ENCODE assay signal across 19 cellular contexts in genomic region chr1:27253611-27254010, GRCh38. TPM values are rescaled to one million over a fixed set of nuclear protein-coding genes. Genes with fewer than 3 reads are reported as not detected.
DNase-seq lines count a peak whose midpoint lies in the region; ATAC-seq, FAIRE-seq and TF ChIP-seq lines count a peak whose summit lies in the region.
"Had no signal": no experiment of that assay in that cellular context is flagged by ENCODE, and none has a peak within 500 bp of the region (broad histone marks: within the 10 kb centered on the region; RNA-seq: fewer than 3 reads in every experiment).

No MANE protein-coding gene starts in this region.

- H3K4me3 Mint-ChIP-seq in activated naive CD8-positive, alpha-beta T cell treated with anti-CD3 and anti-CD28 coated beads for 36 hours, result peak overlapping the region; percentile 78
- H3K4me3 Mint-ChIP-seq in stimulated activated naive CD8-positive, alpha-beta T cell treated with anti-CD3 and anti-CD28 coated beads, Interleukin-15, amount 100 ng/mL, for 72 hours, result peak overlapping the region; percentile 87 to 91

- H4K20me1 ChIP-seq in HepG2 (ENCODE audit: insufficient read depth, low read length), result no peaks in the 10 kb centered on the region

- H3K4me3 ChIP-seq in HepG2 (replicated peaks in 1 of 3; ENCODE audit: insufficient read depth in 1 of 3, low read depth in 2 of 3, low read length in 3 of 3) (no peak overlapping the region), right lobe of liver (no peak overlapping the region)
- H3K4me3 ChIP-seq: GM23248, testis had no signal

- TF ChIP-seq EP300 in HepG2 (IDR thresholded peaks at IDR 0.05; ENCODE audit: low read depth in 2 of 2, low read length in 2 of 2) (no peak), HepG2 (CRISPR knock-in tag; IDR thresholded peaks at IDR 0.05; ENCODE audit: borderline replicate concordance) (no peak)

- H3K27ac Mint-ChIP-seq in activated naive CD8-positive, alpha-beta T cell treated with anti-CD3 and anti-CD28 coated beads for 36 hours, result peak overlapping the region; percentile 97
- H3K27ac Mint-ChIP-seq in stimulated activated naive CD8-positive, alpha-beta T cell treated with anti-CD3 and anti-CD28 coated beads, Interleukin-15, amount 100 ng/mL, for 72 hours, result peak overlapping the region; percentile 98
- H3K27ac Mint-ChIP-seq: progenitor cell of endocrine pancreas had no signal

- H3K9me3 ChIP-seq in HepG2 (ENCODE audit: low read length) (no peaks in the 10 kb centered on the region), right lobe of liver (no peaks in the 10 kb centered on the region)
- H3K9me3 ChIP-seq: testis had no signal

- no TSS peak for BruUV-seq in HepG2 (replicated peaks; lab: Mats Ljungman, UMichigan)

- no peak overlapping the region for H3K27ac ChIP-seq in HepG2 (ENCODE audit: extremely low read length, insufficient read depth, low read length)
- H3K27ac ChIP-seq in right lobe of liver, result no peak overlapping the region
- H3K27ac ChIP-seq: epithelial cell of prostate, foreskin keratinocyte, GM23248, testis had no signal

- intact Hi-C loops in HepG2 (cut with micrococcal nuclease; ENCODE audit: unreplicated experiment) (no loop called here), right lobe of liver (cut with DNase I) (no loop called here)

- 74% methylated on average over 3 of the region's 3 CpGs for WGBS in HepG2 (ENCODE audit: low lambda C conversion rate)
- WGBS in right lobe of liver (ENCODE audit: insufficient coverage, low coverage, low lambda C conversion rate, missing lambda C conversion rate), result 60% methylated on average over 3 of the region's 3 CpGs

- no peak for FAIRE-seq in HepG2 (lab: Jason Lieb, UNC)
- FAIRE-seq: G401.6, small intestine had no signal

- peaks cover 10% of the 10 kb centered on the region for H3K36me3 Mint-ChIP-seq in activated naive CD8-positive, alpha-beta T cell treated with anti-CD3 and anti-CD28 coated beads for 36 hours

- TF ChIP-seq CTCF in HepG2 (CRISPR knock-in tag; IDR thresholded peaks at IDR 0.05) (no peak), right lobe of liver (IDR thresholded peaks at IDR 0.05) (no peak), GM20000 (IDR thresholded peaks at IDR 0.05; ENCODE audit: extremely low read depth, missing control alignments) (no peak)

- TF ChIP-seq POLR2A in HepG2 (IDR thresholded peaks at IDR 0.05; ENCODE audit: insufficient read depth in 1 of 2, low read depth in 2 of 2, low read length in 2 of 2) (no peak), right lobe of liver (IDR thresholded peaks at IDR 0.05) (no peak)

- no peaks in the 10 kb centered on the region for H3K79me2 ChIP-seq in HepG2 (ENCODE audit: insufficient read depth, low read length)

- no peak overlapping the region for H3K9ac ChIP-seq in HepG2 (ENCODE audit: insufficient read depth, low read depth, low read length)
- H3K9ac ChIP-seq: GM23248 had no signal

- DNase-seq in HepG2 (ENCODE audit: low spot score) (no peak), right lobe of liver (no peak), GM20000 (ENCODE audit: low spot score) (peak; percentile 28), NCI-H2107 (lab: John Stamatoyannopoulos, UW) (no peak)
- DNase-seq in activated naive CD8-positive, alpha-beta T cell treated with anti-CD3 and anti-CD28 coated beads for 36 hours, result no peak
- no peak for DNase-seq in stimulated activated naive CD8-positive, alpha-beta T cell treated with anti-CD3 and anti-CD28 coated beads, Interleukin-15, amount 100 ng/mL, for 72 hours
- DNase-seq: foreskin keratinocyte; GM23248; kidney glomerular epithelial cell; MM.1S; NCI-H1694 treated with DMSO at 0.1 percent for 48 hours; small intestine; stimulated activated CD4-positive, alpha-beta T cell treated with anti-CD3 and anti-CD28 coated beads, Interleukin-4, amount 100 ng/mL, for 4 hours; testis had no signal

- CTCF ChIA-PET in HepG2 (lab: Yijun Ruan, JAX; ENCODE audit: low intra/inter-chr PET ratio, low total read pairs), result no interaction called here

- H3K4me1 Mint-ChIP-seq in activated naive CD8-positive, alpha-beta T cell treated with anti-CD3 and anti-CD28 coated beads for 36 hours, result peaks cover 47% of the 10 kb centered on the region
- peaks cover 62% of the 10 kb centered on the region for H3K4me1 Mint-ChIP-seq in stimulated activated naive CD8-positive, alpha-beta T cell treated with anti-CD3 and anti-CD28 coated beads, Interleukin-15, amount 100 ng/mL, for 72 hours

- ATAC-seq in HepG2 (no peak), right lobe of liver (no peak), HG03025 (IDR thresholded peaks at IDR 0.05; ENCODE audit: low FRiP score, unreplicated experiment) (no peak), HG03439 (IDR thresholded peaks at IDR 0.05; ENCODE audit: unreplicated experiment) (no peak)
- ATAC-seq in stimulated activated naive CD8-positive, alpha-beta T cell treated with anti-CD3 and anti-CD28 coated beads, Interleukin-15, amount 100 ng/mL, for 72 hours, result peak; percentile 75
- ATAC-seq: foreskin keratinocyte had no signal

- no peak for TF ChIP-seq RAD21 in HepG2 (CRISPR knock-in tag; IDR thresholded peaks at IDR 0.05)

- H3K36me3 ChIP-seq in HepG2 (replicated peaks in 1 of 2; ENCODE audit: control insufficient read depth in 1 of 2, insufficient read depth in 2 of 2, low read length in 2 of 2), result no peaks in the 10 kb centered on the region
- no peaks in the 10 kb centered on the region for H3K36me3 ChIP-seq in right lobe of liver

- POLR2A ChIA-PET in HepG2 (lab: Yijun Ruan, JAX), result no interaction called here

- H3K27me3 Mint-ChIP-seq in activated naive CD8-positive, alpha-beta T cell treated with anti-CD3 and anti-CD28 coated beads for 36 hours, result no peaks in the 10 kb centered on the region
- H3K27me3 Mint-ChIP-seq in stimulated activated naive CD8-positive, alpha-beta T cell treated with anti-CD3 and anti-CD28 coated beads, Interleukin-15, amount 100 ng/mL, for 72 hours, result no peaks in the 10 kb centered on the region
- H3K27me3 Mint-ChIP-seq: progenitor cell of endocrine pancreas had no signal

- H3K4me2 ChIP-seq in HepG2 (ENCODE audit: low read depth, low read length), result no peak overlapping the region

- H3K27me3 ChIP-seq in HepG2 (ENCODE audit: control insufficient read depth in 1 of 2, insufficient read depth in 2 of 2, low read length in 2 of 2) (no peaks in the 10 kb centered on the region), right lobe of liver (no peaks in the 10 kb centered on the region)
- H3K27me3 ChIP-seq: foreskin keratinocyte, testis had no signal

- H3K4me1 ChIP-seq in HepG2 (ENCODE audit: insufficient read depth, low read length) (peaks cover 12% of the 10 kb centered on the region), right lobe of liver (peaks cover 0 to 6% (median 3%) of the 10 kb centered on the region in 4 donors)
- H3K4me1 ChIP-seq: foreskin keratinocyte, testis had no signal

- in situ Hi-C loops in HepG2 (cut with HindIII; ENCODE audit: extremely low pct_ligation_motif_present, low pct_unique_long_range_greater_than_20kb), result no loop called here

- no peak overlapping the region for H2AFZ ChIP-seq in HepG2 (ENCODE audit: low read length)
- H2AFZ ChIP-seq: GM23248 had no signal

- H3K9me3 Mint-ChIP-seq in activated naive CD8-positive, alpha-beta T cell treated with anti-CD3 and anti-CD28 coated beads for 36 hours, result peaks cover 2% of the 10 kb centered on the region
- H3K9me3 Mint-ChIP-seq in stimulated activated naive CD8-positive, alpha-beta T cell treated with anti-CD3 and anti-CD28 coated beads, Interleukin-15, amount 100 ng/mL, for 72 hours, result peaks cover 0 to 5% of the 10 kb centered on the region in 2 donors

TF ChIP-seq in HepG2, 621 proteins besides CTCF, POLR2A, EP300 and RAD21:
- TF ChIP-seq ELF1 (CRISPR knock-in tag; IDR thresholded peaks at IDR 0.05) (no peak), HNF4G (IDR thresholded peaks at IDR 0.05; ENCODE audit: borderline replicate concordance, low read depth, low read length) (no peak), HNF4G (CRISPR knock-in tag; IDR thresholded peaks at IDR 0.05; ENCODE audit: borderline replicate concordance, low read depth) (no peak), TRIM24 (CRISPR knock-in tag; IDR thresholded peaks at IDR 0.05) (no peak), KAT2B (IDR thresholded peaks at IDR 0.05; ENCODE audit: borderline replicate concordance, low read depth, low read length) (peak; percentile 79), ZNF576 (CRISPR knock-in tag; IDR thresholded peaks at IDR 0.05) (no peak), KLF13 (CRISPR knock-in tag; IDR thresholded peaks at IDR 0.05) (no peak)

RNA-seq across cellular contexts. Expression of gene WDTC1, which starts 19.2 kb away (rescaled TPM):
- total RNA-seq in HepG2 (2016; rRNA removed; fragmentation: Illumina TruSeq; extraction: Trizol) (5.5 and 7.7 TPM in 2 replicates), right lobe of liver (10 to 100 TPM; 17.6 to 22.7 (median 19.8) TPM)
- total RNA-seq in HepG2 (2016; cell fraction: cytosol; rRNA removed; fragmentation: Illumina TruSeq; extraction: Trizol; ENCODE audit: low read depth), result 2.2 and 2.3 TPM in 2 replicates
- 6.1 and 6.4 TPM in 2 replicates for total RNA-seq in HepG2 (2016; cell fraction: insoluble cytoplasmic fraction; rRNA removed; fragmentation: Illumina TruSeq; extraction: Trizol)
- total RNA-seq in HepG2 (2016; cell fraction: membrane; rRNA removed; fragmentation: Illumina TruSeq; extraction: Trizol), result 10.0 and 10.7 TPM in 2 replicates
- total RNA-seq in HepG2 (2016; cell fraction: nucleus; rRNA removed; fragmentation: Illumina TruSeq; extraction: Trizol), result 3.9 and 4.5 TPM in 2 replicates
- polyA plus RNA-seq in HepG2 (2011; rRNA removed), result 5.5 and 7.1 TPM in 2 replicates
- 3.8 and 4.1 TPM in 2 replicates for polyA plus RNA-seq in HepG2 (2011; cell fraction: cytosol; rRNA removed)
- polyA plus RNA-seq in HepG2 (2011; cell fraction: nucleus; rRNA removed), result 8.1 and 9.1 TPM in 2 replicates
- polyA plus RNA-seq in HepG2 (2012), result 10.2 and 12.4 TPM in 2 replicates
- polyA plus RNA-seq in HepG2 (2016; cell fraction: cytosol; fragmentation: Illumina TruSeq; extraction: Trizol; ENCODE audit: low read depth), result 2.4 TPM in 2 replicates
- 6.3 and 8.9 TPM in 2 replicates for polyA plus RNA-seq in HepG2 (2016; cell fraction: insoluble cytoplasmic fraction; fragmentation: Illumina TruSeq; extraction: Trizol; ENCODE audit: low read depth)
- 8.9 and 9.3 TPM in 2 replicates for polyA plus RNA-seq in HepG2 (2016; cell fraction: membrane; fragmentation: Illumina TruSeq; extraction: Trizol; ENCODE audit: low read depth)
- polyA plus RNA-seq in HepG2 (2016; cell fraction: nucleus; fragmentation: Illumina TruSeq; extraction: Trizol; ENCODE audit: insufficient read depth, low read depth), result 6.3 and 6.8 TPM in 2 replicates
- 11.5 and 12.8 TPM in 2 replicates for polyA minus RNA-seq in HepG2 (2011; rRNA and poly(A)+ RNA removed; ENCODE audit: low replicate concordance)
- 3.9 and 4.7 TPM in 2 replicates for polyA minus RNA-seq in HepG2 (2011; cell fraction: cytosol; rRNA and poly(A)+ RNA removed)
- 3.7 and 4.8 TPM in 2 replicates for polyA minus RNA-seq in HepG2 (2011; cell fraction: nucleus; rRNA and poly(A)+ RNA removed)
- 10 to 100 TPM; 14.1 to 15.3 TPM for total RNA-seq in activated naive CD8-positive, alpha-beta T cell treated with anti-CD3 and anti-CD28 coated beads for 36 hours
